Comparison of ENCODE assay signal across 9 cellular contexts in genomic region chr7:100496509-100496908, GRCh38. TPM values are rescaled to one million over a fixed set of nuclear protein-coding genes. Genes with fewer than 3 reads are reported as not detected.
"Had no signal": no experiment of that assay in that cellular context is flagged by ENCODE, and none has a peak within 500 bp of the region (broad histone marks: within the 10 kb centered on the region; RNA-seq: fewer than 3 reads in every experiment).

No MANE protein-coding gene starts in this region.

- H2AFZ ChIP-seq: GM23248 had no signal

- H3K9me3 ChIP-seq: HAP-1 had no signal

- H3K9ac ChIP-seq: GM23248 had no signal

- FAIRE-seq: HTR-8/SVneo had no signal

- DNase-seq: GM23248, GOT3, H7, KG1 had no signal

- H3K4me3 ChIP-seq: GM23248, HAP-1 had no signal

- H3K36me3 ChIP-seq: HAP-1 had no signal

- ATAC-seq: HCT116 had no signal

- H3K27ac ChIP-seq: GM23248 had no signal

- H3K4me1 ChIP-seq: HAP-1 had no signal

RNA-seq across cellular contexts. Expression of gene NYAP1, which starts 12.8 kb away (rescaled TPM):
- total RNA-seq: GM23248, H4 had no signal
- polyA plus RNA-seq: GM23248, IgD-negative memory B cell had no signal

RNA-seq across cellular contexts. Expression of gene SPACDR, which starts 32.4 kb away (rescaled TPM):
- total RNA-seq: GM23248 had no signal
